In the genomic region with DNA sequence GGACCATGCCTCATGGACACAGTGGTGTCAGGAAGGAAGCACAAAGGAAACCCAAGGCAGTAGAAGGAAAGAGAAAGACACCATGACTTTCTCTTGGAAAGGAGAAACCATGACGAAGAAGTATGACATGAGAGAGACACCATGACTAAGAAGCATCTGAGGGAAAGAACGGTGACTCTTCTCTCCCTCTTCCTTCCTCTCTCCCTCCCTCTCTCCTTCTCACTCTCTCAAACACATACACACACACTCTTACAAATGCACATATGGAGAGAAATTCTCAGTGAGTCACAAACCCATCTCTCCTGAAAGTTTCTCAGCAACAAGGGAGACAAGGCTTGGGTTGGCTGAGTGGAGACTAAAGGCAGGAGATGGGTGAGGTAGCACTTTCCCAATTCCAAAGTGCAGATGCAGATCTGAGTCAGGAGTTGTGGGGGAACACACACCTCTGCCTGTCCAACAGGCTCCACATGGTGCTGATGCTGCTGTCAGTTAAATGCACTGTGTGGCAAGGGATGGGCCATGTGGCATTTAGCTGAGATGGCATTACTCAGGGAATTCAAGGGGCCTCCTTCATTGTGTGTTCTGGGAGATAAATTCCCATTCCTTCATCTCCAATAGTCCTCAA, we compare ENCODE assay signal across 31 cellular contexts.
"Had no signal": no experiment of that assay in that cellular context is flagged by ENCODE, and none has a peak within 500 bp of the region (broad histone marks: within the 10 kb centered on the region; RNA-seq: fewer than 3 reads in every experiment).

No MANE protein-coding gene starts in this region.

- ATAC-seq: activated CD8-positive, alpha-beta memory T cell treated with anti-CD3 and anti-CD28 coated beads, Interleukin-2, amount 10 ng/mL, durations not matched to agents 7 days and 5 days; activated CD8-positive, alpha-beta T cell treated with anti-CD3 and anti-CD28 coated beads, Interleukin-2, amount 10 ng/mL, durations not matched to agents 7 days and 5 days; activated naive CD8-positive, alpha-beta T cell treated with anti-CD3 and anti-CD28 coated beads, Interleukin-2, amount 50 U/mL, for 24 hours; body of pancreas; effector memory CD8-positive, alpha-beta T cell; foreskin keratinocyte; gastrocnemius medialis; heart left ventricle; WTC11 had no signal

- H3K9me3 Mint-ChIP-seq: activated CD4-positive, alpha-beta memory T cell treated with anti-CD3 and anti-CD28 coated beads for 36 hours; activated naive CD8-positive, alpha-beta T cell treated with anti-CD3 and anti-CD28 coated beads for 36 hours; activated naive CD8-positive, alpha-beta T cell treated with anti-CD3 and anti-CD28 coated beads, Interleukin-2, amount 50 U/mL, for 24 hours; activated T-helper 1 cell treated with anti-CD3 and anti-CD28 coated beads, Interleukin-12 subunit alpha, Interleukin-12 subunit beta, Interleukin-2, Interleukin-4 antibody, amounts not matched to agents 30 ng/mL and 10 ng/mL and 1 ng/mL, durations not matched to agents 14 hours and 24 hours and 36 hours; effector memory CD8-positive, alpha-beta T cell had no signal

- H3K9me3 ChIP-seq: adrenal gland, body of pancreas, esophagus squamous epithelium, gastrocnemius medialis, heart left ventricle had no signal

- H3K36me3 ChIP-seq: adrenal gland, esophagus squamous epithelium, gastrocnemius medialis, heart left ventricle had no signal

- H3K36me3 Mint-ChIP-seq: activated CD4-positive, alpha-beta memory T cell treated with anti-CD3 and anti-CD28 coated beads for 36 hours; activated CD8-positive, alpha-beta memory T cell treated with anti-CD3 and anti-CD28 coated beads, Interleukin-2, amount 10 ng/mL, durations not matched to agents 7 days and 5 days; activated naive CD8-positive, alpha-beta T cell treated with anti-CD3 and anti-CD28 coated beads for 36 hours; WTC11 had no signal

- H3K4me3 ChIP-seq: adrenal gland, body of pancreas, esophagus squamous epithelium, gastrocnemius medialis, heart left ventricle had no signal

- H3K27ac Mint-ChIP-seq: activated CD4-positive, alpha-beta memory T cell treated with anti-CD3 and anti-CD28 coated beads for 36 hours; activated CD8-positive, alpha-beta memory T cell treated with anti-CD3 and anti-CD28 coated beads, Interleukin-2, amount 10 ng/mL, durations not matched to agents 7 days and 5 days; activated CD8-positive, alpha-beta T cell treated with anti-CD3 and anti-CD28 coated beads, Interleukin-2, amount 10 ng/mL, durations not matched to agents 7 days and 5 days; activated naive CD8-positive, alpha-beta T cell treated with anti-CD3 and anti-CD28 coated beads for 36 hours; activated naive CD8-positive, alpha-beta T cell treated with anti-CD3 and anti-CD28 coated beads, Interleukin-2, amount 50 U/mL, for 24 hours; activated T-helper 1 cell treated with anti-CD3 and anti-CD28 coated beads, Interleukin-12 subunit alpha, Interleukin-12 subunit beta, Interleukin-2, Interleukin-4 antibody, amounts not matched to agents 30 ng/mL and 10 ng/mL and 1 ng/mL, durations not matched to agents 14 hours and 24 hours and 36 hours; effector memory CD8-positive, alpha-beta T cell; WTC11 had no signal

- H3K27me3 ChIP-seq: body of pancreas, esophagus squamous epithelium, foreskin keratinocyte, gastrocnemius medialis, heart left ventricle had no signal

- H3K27ac ChIP-seq: adrenal gland, body of pancreas, esophagus squamous epithelium, foreskin keratinocyte, gastrocnemius medialis, heart left ventricle, VCaP had no signal

- DNase-seq: activated CD4-positive, alpha-beta memory T cell treated with anti-CD3 and anti-CD28 coated beads for 36 hours; activated CD4-positive, alpha-beta T cell treated with anti-CD3 and anti-CD28 coated beads for 1 hour; activated CD4-positive, alpha-beta T cell treated with anti-CD3 and anti-CD28 coated beads for 48 hours; activated CD4-positive, alpha-beta T cell treated with anti-CD3 and anti-CD28 coated beads, Interleukin-2, amount 50 U/mL, for 1 hour; activated CD8-positive, alpha-beta memory T cell treated with anti-CD3 and anti-CD28 coated beads, Interleukin-2, amount 10 ng/mL, durations not matched to agents 7 days and 5 days; activated CD8-positive, alpha-beta memory T cell treated with anti-CD3 and anti-CD28 coated beads, Interleukin-2, amount 50 U/mL, for 4 hours; activated CD8-positive, alpha-beta T cell treated with anti-CD3 and anti-CD28 coated beads, Interleukin-2, amount 10 ng/mL, durations not matched to agents 7 days and 5 days; activated gamma-delta T cell; activated naive CD4-positive, alpha-beta T cell; activated naive CD4-positive, alpha-beta T cell treated with anti-CD3 and anti-CD28 coated beads, Interleukin-2, amount 50 U/mL, for 16 hours; activated naive CD8-positive, alpha-beta T cell treated with anti-CD3 and anti-CD28 coated beads for 36 hours; activated naive CD8-positive, alpha-beta T cell treated with anti-CD3 and anti-CD28 coated beads, Interleukin-2, amount 50 U/mL, for 24 hours; activated T-cell treated with anti-CD3 and anti-CD28 coated beads, Interleukin-2, amount 50 U/mL, for 1 hour; adrenal gland; aorta; body of pancreas; caudate nucleus; cortex of kidney; dermis blood vessel endothelial cell; effector CD4-positive, alpha-beta T cell; effector memory CD8-positive, alpha-beta T cell; erythroblast; esophagus squamous epithelium; foreskin keratinocyte; gastrocnemius medialis; glutamatergic neuron; heart left ventricle; T-helper 2 cell had no signal

- H3K4me1 ChIP-seq: adrenal gland, body of pancreas, foreskin keratinocyte, gastrocnemius medialis had no signal
